In genomic region chr7:133310232-133310852, GRCh38 we compare ENCODE assay signal across 1 cellular context.
TF ChIP-seq lines count a peak whose summit lies in the region.

No MANE protein-coding gene starts in this region.

TF ChIP-seq in HepG2, 621 proteins besides CTCF, POLR2A, EP300 and RAD21 (continued from another document):
- TF ChIP-seq ZBTB34 (CRISPR knock-in tag; IDR thresholded peaks at IDR 0.05), result no peak
- no peak for TF ChIP-seq MLLT10 (CRISPR knock-in tag; IDR thresholded peaks at IDR 0.05)
- TF ChIP-seq NFE2L1 (CRISPR knock-in tag; IDR thresholded peaks at IDR 0.05; ENCODE audit: borderline replicate concordance), result no peak
- TF ChIP-seq ZC3H13 (CRISPR knock-in tag; IDR thresholded peaks at IDR 0.05), result no peak
- no peak for TF ChIP-seq ZNF737 (CRISPR knock-in tag; IDR thresholded peaks at IDR 0.05; ENCODE audit: borderline replicate concordance)
- TF ChIP-seq SRSF4 (IDR thresholded peaks at IDR 0.05; ENCODE audit: low read depth, low read length, poor library complexity, severe bottlenecking), result no peak
- no peak for TF ChIP-seq KDM1A (CRISPR knock-in tag; IDR thresholded peaks at IDR 0.05)
